Comparison of ENCODE assay signal across 8 cellular contexts in genomic region chr19:51016798-51017683, GRCh38. TPM values are rescaled to one million over a fixed set of nuclear protein-coding genes. Genes with fewer than 3 reads are reported as not detected.
DNase-seq lines count a peak whose midpoint lies in the region; ATAC-seq and TF ChIP-seq lines count a peak whose summit lies in the region.

No MANE protein-coding gene starts in this region.

- TF ChIP-seq EP300 in gastroesophageal sphincter (IDR thresholded peaks at IDR 0.05): no peak

- no peaks in the 10 kb centered on the region for H3K9me2 ChIP-seq in MM.1S (replicated peaks; ENCODE audit: insufficient read depth, low read length)

- no peak for TF ChIP-seq POLR2A in gastroesophageal sphincter (IDR thresholded peaks at IDR 0.05)

- H3K27ac ChIP-seq in A673 (ENCODE audit: low read depth, low read length, poor library complexity, severe bottlenecking) (no peak overlapping the region), gastroesophageal sphincter (no peak overlapping the region), MM.1S (ENCODE audit: low read length) (no peak overlapping the region)

- no peaks in the 10 kb centered on the region for H3F3A ChIP-seq in MM.1S (ENCODE audit: insufficient read depth, low read length)

- ATAC-seq in left ventricle myocardium superior (peak; percentile 42), gastroesophageal sphincter (no peak)

- H3K4me3 ChIP-seq in A673 (ENCODE audit: low read depth, low read length, poor library complexity, severe bottlenecking) (peak overlapping the region; percentile 40), gastroesophageal sphincter (peak overlapping the region in 1 of 2 donors; percentile 23), MM.1S (ENCODE audit: low read length) (no peak overlapping the region)

- H3K9me3 Mint-ChIP-seq in progenitor cell of endocrine pancreas (ENCODE audit: low read depth): no peaks in the 10 kb centered on the region

- H3K9me3 ChIP-seq in A673 (ENCODE audit: low read depth, low read length, poor library complexity, severe bottlenecking) (no peaks in the 10 kb centered on the region), gastroesophageal sphincter (no peaks in the 10 kb centered on the region), MM.1S (replicated peaks; ENCODE audit: insufficient read depth, low read length) (no peaks in the 10 kb centered on the region)

- no peak overlapping the region for H3K9ac ChIP-seq in MM.1S (ENCODE audit: low read length)

- intact Hi-C loops in A673 (cut with micrococcal nuclease; ENCODE audit: unreplicated experiment): loop anchor here (2.0 to 10.0 kb wide), 2 partner anchors 86 to 312 kb away; no protein-coding TSS in a partner anchor
- intact Hi-C loops in left ventricle myocardium superior (cut with micrococcal nuclease): no loop called here

- no peaks in the 10 kb centered on the region for H3K79me2 ChIP-seq in MM.1S (ENCODE audit: low read length)

- peaks cover 72% of the 10 kb centered on the region for H3K27me3 Mint-ChIP-seq in progenitor cell of endocrine pancreas

- no peaks in the 10 kb centered on the region for H4K20me1 ChIP-seq in MM.1S (ENCODE audit: insufficient read depth, low read length)

- POLR2A ChIA-PET in A673 (lab: Charles Lee; ENCODE audit: low non-redundant PET): no interaction called here

- peak overlapping the region; percentile 72 for H3K4me3 Mint-ChIP-seq in progenitor cell of endocrine pancreas (ENCODE audit: low read depth)

- WGBS in gastroesophageal sphincter (ENCODE audit: low coverage in 1 of 2), 2 donors: 1 to 3% methylated on average over 18 to 26 of the region's 68 CpGs

- H3K4me1 ChIP-seq in A673 (ENCODE audit: insufficient read depth, low read length, poor library complexity, severe bottlenecking) (peaks cover 7% of the 10 kb centered on the region), gastroesophageal sphincter (peaks cover 0 to 31% (median 3%) of the 10 kb centered on the region in 3 donors), MM.1S (ENCODE audit: low read length) (no peaks in the 10 kb centered on the region)

- H3K27ac Mint-ChIP-seq in progenitor cell of endocrine pancreas: peak overlapping the region; percentile 81

- no peaks in the 10 kb centered on the region for H3K36me3 Mint-ChIP-seq in progenitor cell of endocrine pancreas (ENCODE audit: insufficient read depth)

- CTCF ChIA-PET in A673 (lab: Charles Lee): interaction anchor here (0.6 to 1.7 kb wide), 9 partner anchors 15 to 660 kb away, joined by 3 to 8 read pairs (median 4); no protein-coding TSS in a partner anchor

- no peak overlapping the region for H3K4me2 ChIP-seq in MM.1S (ENCODE audit: low read depth, low read length)

- DNase-seq in A673 (ENCODE audit: low spot score): peak; percentile 85
- DNase-seq in NOMO-1 treated with DMSO at 0.1 percent for 48 hours (lab: John Stamatoyannopoulos, UW; ENCODE audit: unreplicated experiment): peak; percentile 28
- DNase-seq in activated naive CD4-positive, alpha-beta T cell treated with anti-CD3 and anti-CD28 coated beads, Interleukin-2, amount 50 U/mL, for 16 hours: peak; percentile 50
- no peak for DNase-seq in left ventricle myocardium superior
- peak; percentile 47 for DNase-seq in progenitor cell of endocrine pancreas (ENCODE audit: low spot score, unreplicated experiment)
- no peak for DNase-seq in MM.1S

- H3K4me1 Mint-ChIP-seq in progenitor cell of endocrine pancreas (ENCODE audit: low read depth): peaks cover 6% of the 10 kb centered on the region

- no TSS peak for BruUV-seq in A673 (replicated peaks; lab: Mats Ljungman, UMichigan)

- no peak overlapping the region for H2AFZ ChIP-seq in MM.1S (ENCODE audit: low read length)

- TF ChIP-seq CTCF in A673 (conservative IDR thresholded peaks at IDR 0.05; ENCODE audit: low read depth, low read length) (peak; percentile 92), GM12872 (IDR thresholded peaks at IDR 0.05; ENCODE audit: insufficient read depth, low read depth, low read length) (peak; percentile 52; the same call in 2 of the 3 replicates), progenitor cell of endocrine pancreas (IDR thresholded peaks at IDR 0.05; ENCODE audit: unreplicated experiment) (peak; percentile 75), gastroesophageal sphincter (IDR thresholded peaks at IDR 0.05) (peak in 2 of 4 experiments; percentile 19 to 29), MM.1S (IDR thresholded peaks at IDR 0.05; ENCODE audit: low read length) (no peak)

- H3K36me3 ChIP-seq in A673 (ENCODE audit: insufficient read depth, low read length, poor library complexity, severe bottlenecking): no peaks in the 10 kb centered on the region
- no peaks in the 10 kb centered on the region for H3K36me3 ChIP-seq in gastroesophageal sphincter
- H3K36me3 ChIP-seq in MM.1S (replicated peaks; ENCODE audit: insufficient read depth, low read length): no peaks in the 10 kb centered on the region

- H3K27me3 ChIP-seq in A673 (replicated peaks; ENCODE audit: insufficient read depth, low read depth, low read length, poor library complexity) (peaks cover 54% of the 10 kb centered on the region), gastroesophageal sphincter (peaks cover 93% of the 10 kb centered on the region), MM.1S (replicated peaks; ENCODE audit: insufficient read depth, low read length) (peaks cover 1% of the 10 kb centered on the region)

RNA-seq across cellular contexts. Expression of gene KLK10, which starts 2.5 kb away (rescaled TPM):
- total RNA-seq in A673 (2021) (not detected in 2 replicates), left ventricle myocardium superior (0.50 TPM), progenitor cell of endocrine pancreas (not detected in 2 replicates), gastroesophageal sphincter (1 to 10 TPM in 3 of 4 donors, not detected in 1; 1.7 to 6.7 (median 4.1) TPM)

RNA-seq across cellular contexts. Expression of gene KLK11, which starts 9.4 kb away (rescaled TPM):
- total RNA-seq in A673 (2021) (not detected in 2 replicates), left ventricle myocardium superior (0.62 TPM), progenitor cell of endocrine pancreas (not detected in 2 replicates), gastroesophageal sphincter (10 to 100 TPM in 1 of 4 donors, under 1 TPM in 1, not detected in 2; 0.78 to 12.3 TPM)

RNA-seq across cellular contexts. Expression of gene KLK8, which starts 15.6 kb away (rescaled TPM):
- total RNA-seq in A673 (2021) (not detected in 2 replicates), left ventricle myocardium superior (not detected), progenitor cell of endocrine pancreas (not detected in 2 replicates), gastroesophageal sphincter (1 to 10 TPM in 2 of 4 donors, not detected in 2; 2.3 to 4.6 TPM)

RNA-seq across cellular contexts. Expression of gene KLK12, which starts 17.8 kb away (rescaled TPM):
- total RNA-seq in A673 (2021) (not detected in 2 replicates), left ventricle myocardium superior (not detected), progenitor cell of endocrine pancreas (0.44 and 1.0 TPM in 2 replicates), gastroesophageal sphincter (1 to 10 TPM in 1 of 4 donors, under 1 TPM in 2, not detected in 1; 0.40 to 1.2 (median 0.54) TPM)

RNA-seq across cellular contexts. Expression of gene KLK7, which starts 33.3 kb away (rescaled TPM):
- total RNA-seq in A673 (2021) (not detected in 2 replicates), left ventricle myocardium superior (not detected), progenitor cell of endocrine pancreas (not detected in 2 replicates), gastroesophageal sphincter (10 to 100 TPM in 1 of 4 donors, under 1 TPM in 1, not detected in 2; 0.31 to 16.7 TPM)

Comparison
In these comparisons a context has a peak if more than half of its experiments do, and no peak if none do; other contexts are left out.
1. DNase-seq: peak in A673 (single experiment), NOMO-1 treated with DMSO at 0.1 percent for 48 hours (single experiment), activated naive CD4-positive, alpha-beta T cell treated with anti-CD3 and anti-CD28 coated beads, Interleukin-2, amount 50 U/mL, for 16 hours (single experiment) and progenitor cell of endocrine pancreas (single experiment); none in left ventricle myocardium superior (single experiment) and MM.1S (single experiment).